ENCODE assay signal across 22 cellular contexts in the genomic region with DNA sequence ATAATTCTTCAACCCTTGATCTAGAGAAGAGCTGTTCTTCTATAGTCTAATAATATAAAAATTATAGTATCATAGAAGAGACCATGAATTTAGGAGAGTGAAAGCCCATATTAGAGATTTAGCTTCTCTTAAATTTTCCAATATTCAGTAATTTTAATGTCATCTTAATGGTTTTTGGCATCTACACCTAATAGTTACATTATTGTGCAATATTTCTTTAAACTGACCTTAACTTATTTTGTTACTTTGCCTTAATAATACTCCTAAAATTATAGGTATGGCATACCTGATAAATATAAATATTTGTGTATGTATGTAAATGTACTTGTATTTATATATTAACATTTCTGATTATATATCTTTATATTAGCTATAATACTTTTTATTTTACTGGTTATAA.
DNase-seq lines count a peak whose midpoint lies in the region; ATAC-seq, FAIRE-seq and TF ChIP-seq lines count a peak whose summit lies in the region.
"Had no signal": no experiment of that assay in that cellular context is flagged by ENCODE, and none has a peak within 500 bp of the region (broad histone marks: within the 10 kb centered on the region; RNA-seq: fewer than 3 reads in every experiment).

No MANE protein-coding gene starts in this region.

- H3K4me1 Mint-ChIP-seq in CD14-positive monocyte = no peaks in the 10 kb centered on the region
- H3K4me1 Mint-ChIP-seq: CD4-positive, alpha-beta memory T cell had no signal

- FAIRE-seq in HepG2 (lab: Jason Lieb, UNC) (no peak), colon (lab: Jason Lieb, UNC) (peak; percentile 68), small intestine (lab: Jason Lieb, UNC) (peak; percentile 89)
- FAIRE-seq: A549, GM12892, H54 had no signal

- no peak overlapping the region for H3K4me3 Mint-ChIP-seq in CD14-positive monocyte
- H3K4me3 Mint-ChIP-seq: CD4-positive, alpha-beta memory T cell; HFFc6 had no signal

- peaks cover 0 to 2% (median 1%) of the 10 kb centered on the region in 3 donors for H3K27me3 Mint-ChIP-seq in CD14-positive monocyte (ENCODE audit: low read depth in 3 of 3)

- no peak overlapping the region for H3K9ac ChIP-seq in HepG2 (ENCODE audit: insufficient read depth, low read depth, low read length)
- H3K9ac ChIP-seq: BLaER1 treated with 17β-estradiol and CSF1 and Interleukin-3, amounts not matched to agents 10 nM and 100 nM had no signal

- no peak overlapping the region for H3K4me3 ChIP-seq in HepG2 (replicated peaks in 1 of 3; ENCODE audit: insufficient read depth in 1 of 3, low read depth in 2 of 3, low read length in 3 of 3)
- no peak overlapping the region for H3K4me3 ChIP-seq in right lobe of liver
- H3K4me3 ChIP-seq in small intestine (ENCODE audit: low read depth in 1 of 2, low read length in 2 of 2) = no peak overlapping the region
- H3K4me3 ChIP-seq: A549; BLaER1 treated with 17β-estradiol and CSF1 and Interleukin-3, amounts not matched to agents 10 nM and 100 nM; HAP-1 had no signal

- H3K36me3 Mint-ChIP-seq in CD14-positive monocyte = no peaks in the 10 kb centered on the region
- H3K36me3 Mint-ChIP-seq: CD4-positive, alpha-beta memory T cell had no signal

- POLR2A ChIA-PET in HepG2 (lab: Yijun Ruan, JAX) = no interaction called here

- in situ Hi-C loops in HepG2 (cut with HindIII; ENCODE audit: extremely low pct_ligation_motif_present, low pct_unique_long_range_greater_than_20kb) = no loop called here

- no peak overlapping the region for H2AFZ ChIP-seq in HepG2 (ENCODE audit: low read length)

- no peak for TF ChIP-seq CTCF in HepG2 (CRISPR knock-in tag; IDR thresholded peaks at IDR 0.05)
- TF ChIP-seq CTCF in right lobe of liver (IDR thresholded peaks at IDR 0.05) = no peak
- TF ChIP-seq CTCF in CD14-positive monocyte (IDR thresholded peaks at IDR 0.05) = no peak

- H3K9me3 ChIP-seq in HepG2 (ENCODE audit: low read length) (peaks cover 9% of the 10 kb centered on the region; the same call in 1 of the 2 replicates), right lobe of liver (no peaks in the 10 kb centered on the region), small intestine (ENCODE audit: control insufficient read depth, low read depth) (no peaks in the 10 kb centered on the region)
- H3K9me3 ChIP-seq: BE2C, HAP-1 had no signal

- intact Hi-C loops in HepG2 (cut with micrococcal nuclease; ENCODE audit: unreplicated experiment) (no loop called here), right lobe of liver (cut with DNase I) (no loop called here), CD14-positive monocyte (cut with micrococcal nuclease) (no loop called here)

- H3K79me2 ChIP-seq in HepG2 (ENCODE audit: insufficient read depth, low read length) = no peaks in the 10 kb centered on the region

- DNase-seq in HepG2 (ENCODE audit: low spot score) (no peak), right lobe of liver (no peak), small intestine (no peak), CD14-positive monocyte (ENCODE audit: low spot score) (no peak)
- DNase-seq: ACHN; AML-193; BE2C; Calu3; CD4-positive, alpha-beta memory T cell; COR-L47; DMS53; DMS79 treated with DMSO at 0.1 percent for 48 hours; GOT3; HFFc6 had no signal

- no peak for TF ChIP-seq RAD21 in HepG2 (CRISPR knock-in tag; IDR thresholded peaks at IDR 0.05)

- H3K9me3 Mint-ChIP-seq in CD14-positive monocyte = peaks cover 0 to 8% (median 0%) of the 10 kb centered on the region in 7 donors

- ATAC-seq in HepG2 (no peak), right lobe of liver (no peak), HG02885 (IDR thresholded peaks at IDR 0.05; ENCODE audit: poor library complexity, unreplicated experiment) (no peak)
- ATAC-seq: A549 had no signal

- CTCF ChIA-PET in HepG2 (lab: Yijun Ruan, JAX; ENCODE audit: low intra/inter-chr PET ratio, low total read pairs) = no interaction called here

- H3K27ac ChIP-seq in HepG2 (ENCODE audit: extremely low read length, insufficient read depth, low read length) = no peak overlapping the region
- H3K27ac ChIP-seq in right lobe of liver = no peak overlapping the region
- no peak overlapping the region for H3K27ac ChIP-seq in small intestine (ENCODE audit: low read depth in 1 of 2, low read length in 1 of 2)
- H3K27ac ChIP-seq: 22Rv1; A549; BLaER1 treated with 17β-estradiol and CSF1 and Interleukin-3, amounts not matched to agents 10 nM and 100 nM had no signal

- H3K36me3 ChIP-seq in HepG2 (replicated peaks in 1 of 2; ENCODE audit: control insufficient read depth in 1 of 2, insufficient read depth in 2 of 2, low read length in 2 of 2) = no peaks in the 10 kb centered on the region
- no peaks in the 10 kb centered on the region for H3K36me3 ChIP-seq in right lobe of liver
- no peaks in the 10 kb centered on the region for H3K36me3 ChIP-seq in small intestine (ENCODE audit: control insufficient read depth in 2 of 2, insufficient read depth in 2 of 2, low read length in 2 of 2)
- H3K36me3 ChIP-seq: BE2C; BLaER1 treated with 17β-estradiol and CSF1 and Interleukin-3, amounts not matched to agents 10 nM and 100 nM; HAP-1 had no signal

- TF ChIP-seq EP300 in HepG2 (IDR thresholded peaks at IDR 0.05; ENCODE audit: low read depth in 2 of 2, low read length in 2 of 2) = no peak
- no peak for TF ChIP-seq EP300 in HepG2 (CRISPR knock-in tag; IDR thresholded peaks at IDR 0.05; ENCODE audit: borderline replicate concordance)

- H3K4me2 ChIP-seq in HepG2 (ENCODE audit: low read depth, low read length) = no peak overlapping the region
- H3K4me2 ChIP-seq: A549; BLaER1 treated with 17β-estradiol and CSF1 and Interleukin-3, amounts not matched to agents 10 nM and 100 nM had no signal

- no peaks in the 10 kb centered on the region for H3K27me3 ChIP-seq in HepG2 (ENCODE audit: control insufficient read depth in 1 of 2, insufficient read depth in 2 of 2, low read length in 2 of 2)
- no peaks in the 10 kb centered on the region for H3K27me3 ChIP-seq in right lobe of liver
- no peaks in the 10 kb centered on the region for H3K27me3 ChIP-seq in small intestine (ENCODE audit: control insufficient read depth in 2 of 2, insufficient read depth in 2 of 2, low read length in 2 of 2)
- H3K27me3 ChIP-seq: BE2C; BLaER1 treated with 17β-estradiol and CSF1 and Interleukin-3, amounts not matched to agents 10 nM and 100 nM had no signal

- BruUV-seq in HepG2 (replicated peaks; lab: Mats Ljungman, UMichigan) = no TSS peak

- no peaks in the 10 kb centered on the region for H4K20me1 ChIP-seq in HepG2 (ENCODE audit: insufficient read depth, low read length)
- H4K20me1 ChIP-seq: BLaER1 treated with 17β-estradiol and CSF1 and Interleukin-3, amounts not matched to agents 10 nM and 100 nM had no signal

- H3K4me1 ChIP-seq in HepG2 (ENCODE audit: insufficient read depth, low read length) = no peaks in the 10 kb centered on the region
- no peaks in the 10 kb centered on the region for H3K4me1 ChIP-seq in right lobe of liver
- no peaks in the 10 kb centered on the region for H3K4me1 ChIP-seq in small intestine (ENCODE audit: control insufficient read depth in 2 of 2, insufficient read depth in 1 of 2, low read depth in 1 of 2, low read length in 1 of 2)
- H3K4me1 ChIP-seq: A549; BE2C; BLaER1 treated with 17β-estradiol and CSF1 and Interleukin-3, amounts not matched to agents 10 nM and 100 nM; HAP-1 had no signal

- TF ChIP-seq POLR2A in HepG2 (IDR thresholded peaks at IDR 0.05; ENCODE audit: insufficient read depth in 1 of 2, low read depth in 2 of 2, low read length in 2 of 2) (no peak), right lobe of liver (IDR thresholded peaks at IDR 0.05) (no peak)

- H3K27ac Mint-ChIP-seq in CD14-positive monocyte = no peak overlapping the region
- H3K27ac Mint-ChIP-seq: CD4-positive, alpha-beta memory T cell; HFFc6 had no signal

TF ChIP-seq in HepG2, 621 proteins besides CTCF, POLR2A, EP300 and RAD21:
- TF ChIP-seq CEBPB (IDR thresholded peaks at IDR 0.05; ENCODE audit: borderline replicate concordance, low read depth, low read length) (peak; percentile 68; the same call in 1 of the 2 replicates), SOX5 (CRISPR knock-in tag; IDR thresholded peaks at IDR 0.05; ENCODE audit: borderline replicate concordance) (no peak)
